ENCODE assay signal across 26 cellular contexts in genomic region chr16:35352431-35352830, GRCh38.
"Had no signal": no experiment of that assay in that cellular context is flagged by ENCODE, and none has a peak within 500 bp of the region (broad histone marks: within the 10 kb centered on the region; RNA-seq: fewer than 3 reads in every experiment).

No MANE protein-coding gene starts in this region.

- H3K27me3 ChIP-seq: colonic mucosa, foreskin keratinocyte, hepatocyte, right lobe of liver, tibial nerve, upper lobe of left lung, uterus had no signal

- H3K9me3 ChIP-seq: colonic mucosa, right lobe of liver, thoracic aorta, uterus had no signal

- H3K4me1 ChIP-seq: colonic mucosa, foreskin keratinocyte, gastroesophageal sphincter, heart left ventricle, parathyroid adenoma, right lobe of liver, tibial nerve, upper lobe of left lung, uterus had no signal

- DNase-seq: colonic mucosa; effector CD8-positive, alpha-beta T cell; endodermal cell; foreskin keratinocyte; heart left ventricle; kidney; natural killer cell; right lobe of liver; small intestine; stimulated activated CD4-positive, alpha-beta T cell treated with anti-CD3 and anti-CD28 coated beads, Interleukin-12 subunit alpha, Interleukin-12 subunit beta, amount 100 ng/mL, for 4 hours; stimulated activated CD4-positive, alpha-beta T cell treated with anti-CD3 and anti-CD28 coated beads, Interleukin-1b, Interleukin-23, amount 100 ng/mL, for 48 hours; stimulated activated CD4-positive, alpha-beta T cell treated with anti-CD3 and anti-CD28 coated beads, Interleukin-4, amount 100 ng/mL, for 1 hour; stimulated activated naive CD8-positive, alpha-beta T cell treated with anti-CD3 and anti-CD28 coated beads, Interleukin-15, Interleukin-2, amounts not matched to agents 100 U/mL and 50 U/mL, for 24 hours; substantia nigra; uterus had no signal

- H3K4me3 ChIP-seq: colonic mucosa, gastroesophageal sphincter, heart left ventricle, hepatocyte, lung, right lobe of liver, thoracic aorta, tibial nerve, upper lobe of left lung, uterus had no signal

- H3K27ac ChIP-seq: colonic mucosa, epithelial cell of prostate, foreskin keratinocyte, gastroesophageal sphincter, heart left ventricle, hepatocyte, parathyroid adenoma, right lobe of liver, thoracic aorta, tibial nerve, upper lobe of left lung, uterus had no signal

- H3K36me3 ChIP-seq: colonic mucosa, gastroesophageal sphincter, heart left ventricle, right lobe of liver, thoracic aorta, tibial nerve, upper lobe of left lung, uterus had no signal

- ATAC-seq: esophagus mucosa; foreskin keratinocyte; gastroesophageal sphincter; heart left ventricle; left lobe of liver; natural killer cell; right lobe of liver; stimulated activated effector memory CD8-positive, alpha-beta T cell treated with anti-CD3 and anti-CD28 coated beads, Interleukin-12 subunit alpha, Interleukin-12 subunit beta, amount 100 ng/mL, for 72 hours; stimulated activated naive CD8-positive, alpha-beta T cell treated with anti-CD3 and anti-CD28 coated beads, Interleukin-15, Interleukin-2, amounts not matched to agents 100 U/mL and 50 U/mL, for 24 hours had no signal
